ENCODE assay signal across 8 cellular contexts in the genomic region with DNA sequence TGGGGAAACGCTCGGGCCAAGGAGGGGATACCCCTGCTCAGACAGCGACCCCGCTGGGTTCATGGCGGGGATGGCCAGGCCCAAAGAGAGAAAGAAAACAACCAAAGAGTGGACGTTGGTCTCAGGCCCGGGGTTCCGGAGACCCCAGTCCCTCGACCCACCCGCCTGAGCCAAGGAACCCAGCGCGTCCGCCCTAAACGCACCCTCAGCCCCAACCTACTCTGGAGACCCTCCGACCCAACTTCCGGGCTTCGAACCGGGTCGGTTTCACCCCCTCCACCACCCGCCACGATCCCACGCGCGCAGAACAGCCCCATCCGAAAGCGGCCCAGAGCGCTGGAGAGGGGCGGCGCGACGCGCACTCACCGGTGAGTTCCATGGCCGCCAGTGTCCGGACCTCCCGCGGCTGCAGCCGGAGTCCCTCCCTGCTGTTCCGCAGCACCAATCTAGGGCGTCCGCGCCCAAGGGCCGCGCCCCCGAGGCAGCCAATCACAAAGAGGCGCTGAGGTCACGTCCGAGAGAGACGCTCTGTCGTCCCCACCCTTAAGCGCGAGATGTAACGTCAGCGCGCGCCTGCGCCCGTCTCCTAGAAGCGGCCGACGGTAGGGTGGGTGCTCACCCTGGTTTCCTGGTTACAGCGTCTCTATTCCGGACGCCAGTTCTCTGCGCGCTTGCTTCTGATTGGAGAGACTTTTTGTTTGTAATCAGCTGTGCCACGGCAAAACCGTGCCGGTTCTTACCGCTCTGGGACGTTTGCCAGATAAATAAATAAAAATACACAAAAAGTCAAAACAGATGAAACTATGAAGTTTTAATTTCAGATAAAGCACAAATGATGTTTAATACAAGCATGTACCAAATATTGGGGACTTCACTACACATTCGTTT. TPM values are rescaled to one million over a fixed set of nuclear protein-coding genes. Genes with fewer than 3 reads are reported as not detected.
A peak's percentile ranks its signal among the peaks of the same experiment; 100 is the strongest.
DNase-seq lines count a peak whose midpoint lies in the region; ATAC-seq and TF ChIP-seq lines count a peak whose summit lies in the region.

A gene with protein sequence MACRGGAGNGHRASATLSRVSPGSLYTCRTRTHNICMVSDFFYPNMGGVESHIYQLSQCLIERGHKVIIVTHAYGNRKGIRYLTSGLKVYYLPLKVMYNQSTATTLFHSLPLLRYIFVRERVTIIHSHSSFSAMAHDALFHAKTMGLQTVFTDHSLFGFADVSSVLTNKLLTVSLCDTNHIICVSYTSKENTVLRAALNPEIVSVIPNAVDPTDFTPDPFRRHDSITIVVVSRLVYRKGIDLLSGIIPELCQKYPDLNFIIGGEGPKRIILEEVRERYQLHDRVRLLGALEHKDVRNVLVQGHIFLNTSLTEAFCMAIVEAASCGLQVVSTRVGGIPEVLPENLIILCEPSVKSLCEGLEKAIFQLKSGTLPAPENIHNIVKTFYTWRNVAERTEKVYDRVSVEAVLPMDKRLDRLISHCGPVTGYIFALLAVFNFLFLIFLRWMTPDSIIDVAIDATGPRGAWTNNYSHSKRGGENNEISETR (minus strand): TSS at position 389 of the 888 bp plus-strand sequence. CDS start 3,593 bp downstream, outside the sequence.

- peaks cover 0 to 10% (median 0%) of the 10 kb centered on the region in 11 experiments; a peak in 4 of 22 replicates for H3K9me3 ChIP-seq in BLaER1 treated with 17β-estradiol and CSF1 and Interleukin-3, amounts not matched to agents 10 nM and 100 nM (replicated peaks in 1 of 11)
- H3K9me3 ChIP-seq in left lung, result no peaks in the 10 kb centered on the region

- H3K4me1 ChIP-seq in BLaER1 treated with 17β-estradiol and CSF1 and Interleukin-3, amounts not matched to agents 10 nM and 100 nM, result peaks cover 5 to 13% (median 7%) of the 10 kb centered on the region in 10 experiments; a peak in 10 of 20 replicates
- H3K4me1 ChIP-seq in left lung, result peaks cover 0 to 8% of the 10 kb centered on the region in 2 donors

- H4K20me1 ChIP-seq in BLaER1 treated with 17β-estradiol and CSF1 and Interleukin-3, amounts not matched to agents 10 nM and 100 nM, result peaks cover 0 to 14% (median 0%) of the 10 kb centered on the region in 11 experiments; a peak in 2 of 22 replicates

- peak within 1 kb of the TSS; percentile 80 to 93 (median 86) for H3K9ac ChIP-seq in BLaER1 treated with 17β-estradiol and CSF1 and Interleukin-3, amounts not matched to agents 10 nM and 100 nM

- H3K36me3 ChIP-seq in BLaER1 treated with 17β-estradiol and CSF1 and Interleukin-3, amounts not matched to agents 10 nM and 100 nM, result peaks cover 7 to 30% (median 12%) of the 10 kb centered on the region in 11 experiments; a peak in 16 of 22 replicates
- peaks cover 0 to 8% of the 10 kb centered on the region in 2 donors for H3K36me3 ChIP-seq in left lung

- H3K4me1 Mint-ChIP-seq in dendritic cell treated with granulocyte-macrophage colony-stimulating factor and Interleukin-4, amounts not matched to agents 40 ng/mL and 50 ng/mL, for 4 days (ENCODE audit: low read depth), result no peaks in the 10 kb centered on the region

- H3K27ac Mint-ChIP-seq in dendritic cell treated with granulocyte-macrophage colony-stimulating factor and Interleukin-4, amounts not matched to agents 40 ng/mL and 50 ng/mL, for 4 days, result peak within 1 kb of the TSS; percentile 94

- peak within 1 kb of the TSS; percentile 95 for H3K4me3 Mint-ChIP-seq in dendritic cell treated with granulocyte-macrophage colony-stimulating factor and Interleukin-4, amounts not matched to agents 40 ng/mL and 50 ng/mL, for 4 days

- peak; percentile 99 for DNase-seq in NCI-H748 (lab: John Stamatoyannopoulos, UW; ENCODE audit: unreplicated experiment)
- peak; percentile 86 for DNase-seq in activated CD4-positive, alpha-beta T cell treated with anti-CD3 and anti-CD28 coated beads, Interleukin-2, amount 50 U/mL, for 1 hour
- DNase-seq in left lung, result peak; percentile 96 to 97
- DNase-seq in stimulated activated CD4-positive, alpha-beta T cell treated with anti-CD3 and anti-CD28 coated beads, Interleukin-2, amount 100 ng/mL, for 48 hours, result peak; percentile 74 to 76

- intact Hi-C loops in dendritic cell treated with granulocyte-macrophage colony-stimulating factor and Interleukin-4, amounts not matched to agents 40 ng/mL and 50 ng/mL, for 4 days (cut with micrococcal nuclease), result loop anchor here (2.0 kb wide), 1 partner anchor 339 kb away; no protein-coding TSS in a partner anchor
- intact Hi-C loops in left lung (cut with DNase I), result no loop called here

- no peak for TF ChIP-seq CTCF in left lung (IDR thresholded peaks at IDR 0.05)

- H3K27ac ChIP-seq in BLaER1 treated with 17β-estradiol and CSF1 and Interleukin-3, amounts not matched to agents 10 nM and 100 nM, result peak within 1 kb of the TSS; percentile 70 to 90 (median 79)
- H3K27ac ChIP-seq in left lung, result peak within 1 kb of the TSS; percentile 87

- H3K4me3 ChIP-seq in BLaER1 treated with 17β-estradiol and CSF1 and Interleukin-3, amounts not matched to agents 10 nM and 100 nM, result peak within 1 kb of the TSS; percentile 68 to 86 (median 80)
- H3K4me3 ChIP-seq in left lung, result peak within 1 kb of the TSS; percentile 46 to 63

- ATAC-seq in GM19351 (IDR thresholded peaks at IDR 0.05; ENCODE audit: unreplicated experiment), result peak; percentile 94
- peak; percentile 99 for ATAC-seq in HG03521 (IDR thresholded peaks at IDR 0.05; ENCODE audit: unreplicated experiment)
- peak; percentile 97 for ATAC-seq in left lung

- H3K27me3 ChIP-seq in BLaER1 treated with 17β-estradiol and CSF1 and Interleukin-3, amounts not matched to agents 10 nM and 100 nM, result peaks cover 92 to 100% (median 98%) of the 10 kb centered on the region in 11 experiments
- peaks cover 0 to 7% of the 10 kb centered on the region in 2 donors for H3K27me3 ChIP-seq in left lung

- no peaks in the 10 kb centered on the region for H3K9me3 Mint-ChIP-seq in dendritic cell treated with granulocyte-macrophage colony-stimulating factor and Interleukin-4, amounts not matched to agents 40 ng/mL and 50 ng/mL, for 4 days

- H3K4me2 ChIP-seq in BLaER1 treated with 17β-estradiol and CSF1 and Interleukin-3, amounts not matched to agents 10 nM and 100 nM, result peak within 1 kb of the TSS; percentile 59 to 78 (median 71)

- H3K36me3 Mint-ChIP-seq in dendritic cell treated with granulocyte-macrophage colony-stimulating factor and Interleukin-4, amounts not matched to agents 40 ng/mL and 50 ng/mL, for 4 days (ENCODE audit: low read depth), result peaks cover 30% of the 10 kb centered on the region

- H3K27me3 Mint-ChIP-seq in dendritic cell treated with granulocyte-macrophage colony-stimulating factor and Interleukin-4, amounts not matched to agents 40 ng/mL and 50 ng/mL, for 4 days, result peaks cover 9% of the 10 kb centered on the region

RNA-seq across cellular contexts. Expression of the gene that starts here (rescaled TPM):
- 100 to 1,000 TPM in 1 of 2 donors, 10 to 100 TPM in 1; 26.5 to 103 TPM for total RNA-seq in left lung

Comparison
In these comparisons a context has a peak if more than half of its experiments do, and no peak if none do; other contexts are left out.
1. Peak in every context shown above with its lines: DNase-seq, ATAC-seq, H3K4me3 ChIP-seq and H3K27ac ChIP-seq.